Comparison of ENCODE assay signal across 33 cellular contexts in genomic region chr17:54220829-54221228, GRCh38.
DNase-seq lines count a peak whose midpoint lies in the region; ATAC-seq and TF ChIP-seq lines count a peak whose summit lies in the region.
"Had no signal": no experiment of that assay in that cellular context is flagged by ENCODE, and none has a peak within 500 bp of the region (broad histone marks: within the 10 kb centered on the region; RNA-seq: fewer than 3 reads in every experiment).

No MANE protein-coding gene starts in this region.

- H3K9ac ChIP-seq in SK-N-SH (no peak overlapping the region), Karpas-422 (ENCODE audit: low read length) (no peak overlapping the region)
- H3K9ac ChIP-seq: BLaER1; BLaER1 treated with 17β-estradiol and CSF1 and Interleukin-3, amounts not matched to agents 10 nM and 100 nM had no signal

- in situ Hi-C loops in HAP-1 (cut with MboI; ENCODE audit: low sequenced_read_pairs): no loop called here

- DNase-seq in SK-N-SH: no peak
- DNase-seq in GM23338 (ENCODE audit: low spot score): no peak
- peak; percentile 32 to 97 for DNase-seq in HAP-1 (ENCODE audit: low spot score in 2 of 2)
- DNase-seq in Karpas-422: no peak
- no peak for DNase-seq in stimulated activated CD4-positive, alpha-beta T cell treated with anti-CD3 and anti-CD28 coated beads, Interleukin-1b, Interleukin-23, amount 100 ng/mL, for 48 hours
- DNase-seq: 8988T; ACHN; AML-193; BE2C; C1 segment of cervical spinal cord; Caco-2; Calu3; CD4-positive, alpha-beta memory T cell; CD4-positive, alpha-beta T cell; CD4-positive, CD25-positive, alpha-beta regulatory T cell; CD8-positive, alpha-beta memory T cell; CD8-positive, alpha-beta T cell; COR-L47; DMS 273 treated with DMSO at 0.1 percent for 48 hours; DMS153; DMS53; DMS79; DMS79 treated with DMSO at 0.1 percent for 48 hours; DND-41; EL had no signal

- H2AFZ ChIP-seq in SK-N-SH (ENCODE audit: low read depth) (no peak overlapping the region), GM23338 (no peak overlapping the region), Karpas-422 (ENCODE audit: low read length) (no peak overlapping the region)

- H3K27ac ChIP-seq in SK-N-SH (ENCODE audit: low read depth in 2 of 2, low read length in 1 of 2) (peak overlapping the region in 1 of 2 experiments; percentile 40; a peak in 1 of 4 replicates), GM23338 (ENCODE audit: low read depth) (no peak overlapping the region), Karpas-422 (ENCODE audit: low read length) (no peak overlapping the region)
- H3K27ac ChIP-seq: 22Rv1; A549; BLaER1; BLaER1 treated with 17β-estradiol and CSF1 and Interleukin-3, amounts not matched to agents 10 nM and 100 nM; C4-2B had no signal

- H3K4me2 ChIP-seq in SK-N-SH (no peak overlapping the region), GM23338 (no peak overlapping the region), Karpas-422 (ENCODE audit: low read depth, low read length, poor library complexity, severe bottlenecking) (no peak overlapping the region)
- H3K4me2 ChIP-seq: A549; BLaER1; BLaER1 treated with 17β-estradiol and CSF1 and Interleukin-3, amounts not matched to agents 10 nM and 100 nM had no signal

- TF ChIP-seq RAD21 in SK-N-SH (IDR thresholded peaks at IDR 0.05; ENCODE audit: low read length): no peak

- H4K20me1 ChIP-seq in SK-N-SH (ENCODE audit: insufficient read depth) (no peaks in the 10 kb centered on the region), GM23338 (replicated peaks; ENCODE audit: insufficient read depth) (no peaks in the 10 kb centered on the region), Karpas-422 (ENCODE audit: insufficient read depth, low read depth, low read length) (no peaks in the 10 kb centered on the region)
- H4K20me1 ChIP-seq: BLaER1; BLaER1 treated with 17β-estradiol and CSF1 and Interleukin-3, amounts not matched to agents 10 nM and 100 nM had no signal

- H3K4me1 ChIP-seq in SK-N-SH (ENCODE audit: control insufficient read depth in 1 of 2, insufficient read depth in 2 of 2, low read depth in 1 of 2, low read length in 1 of 2): peaks cover 0 to 8% of the 10 kb centered on the region in 2 experiments; a peak in 1 of 4 replicates
- H3K4me1 ChIP-seq in GM23338 (ENCODE audit: insufficient read depth): no peaks in the 10 kb centered on the region
- H3K4me1 ChIP-seq in HAP-1: peaks cover 51% of the 10 kb centered on the region
- H3K4me1 ChIP-seq in Karpas-422 (ENCODE audit: low read length): no peaks in the 10 kb centered on the region
- H3K4me1 ChIP-seq: A549; BE2C; BLaER1; BLaER1 treated with 17β-estradiol and CSF1 and Interleukin-3, amounts not matched to agents 10 nM and 100 nM; Caco-2 had no signal

- H3K9me2 ChIP-seq in SK-N-SH: no peaks in the 10 kb centered on the region
- H3K9me2 ChIP-seq in GM23338 (ENCODE audit: insufficient read depth): no peaks in the 10 kb centered on the region
- no peaks in the 10 kb centered on the region for H3K9me2 ChIP-seq in Karpas-422 (replicated peaks; ENCODE audit: insufficient read depth, low read length)

- H3K36me3 Mint-ChIP-seq in GM23338 (ENCODE audit: low read depth): no peaks in the 10 kb centered on the region
- H3K36me3 Mint-ChIP-seq: CD14-positive monocyte; CD4-positive, alpha-beta memory T cell; CD4-positive, CD25-positive, alpha-beta regulatory T cell; CD8-positive, alpha-beta memory T cell; CD8-positive, alpha-beta T cell had no signal

- H3K27me3 ChIP-seq in SK-N-SH (ENCODE audit: insufficient read depth) (no peaks in the 10 kb centered on the region), GM23338 (ENCODE audit: insufficient read depth) (no peaks in the 10 kb centered on the region), HAP-1 (ENCODE audit: low read depth) (no peaks in the 10 kb centered on the region), Karpas-422 (ENCODE audit: low read length) (no peaks in the 10 kb centered on the region)
- H3K27me3 ChIP-seq: BE2C; BLaER1; BLaER1 treated with 17β-estradiol and CSF1 and Interleukin-3, amounts not matched to agents 10 nM and 100 nM had no signal

- POLR2A ChIA-PET in SK-N-SH (lab: Yijun Ruan, JAX): no interaction called here

- 0% methylated on average over 1 of the region's 1 CpG for WGBS in SK-N-SH (ENCODE audit: low lambda C conversion rate)

- no peak for TF ChIP-seq CTCF in SK-N-SH (IDR thresholded peaks at IDR 0.05)
- TF ChIP-seq CTCF in GM23338 (conservative IDR thresholded peaks at IDR 0.05; ENCODE audit: low read depth in 2 of 2): no peak

- no peak overlapping the region for H3K4me3 Mint-ChIP-seq in GM23338
- H3K4me3 Mint-ChIP-seq: B cell; CD14-positive monocyte; CD4-positive, alpha-beta memory T cell; CD4-positive, alpha-beta T cell; CD4-positive, CD25-positive, alpha-beta regulatory T cell; CD8-positive, alpha-beta memory T cell; CD8-positive, alpha-beta T cell had no signal

- H3K4me1 Mint-ChIP-seq in GM23338: peaks cover 3% of the 10 kb centered on the region; the same call in 2 of the 3 replicates
- H3K4me1 Mint-ChIP-seq: B cell; CD14-positive monocyte; CD4-positive, alpha-beta memory T cell; CD4-positive, CD25-positive, alpha-beta regulatory T cell; CD8-positive, alpha-beta memory T cell had no signal

- H3K27me3 Mint-ChIP-seq in GM23338 (ENCODE audit: insufficient read depth, low read depth, poor library complexity): no peaks in the 10 kb centered on the region
- H3K27me3 Mint-ChIP-seq: B cell; CD4-positive, alpha-beta memory T cell; CD4-positive, alpha-beta T cell; CD4-positive, CD25-positive, alpha-beta regulatory T cell; CD8-positive, alpha-beta memory T cell had no signal

- peak overlapping the region; percentile 62; the same call in 1 of the 2 replicates for H3K27ac Mint-ChIP-seq in GM23338
- H3K27ac Mint-ChIP-seq: B cell; CD14-positive monocyte; CD4-positive, alpha-beta memory T cell; CD4-positive, alpha-beta T cell; CD4-positive, CD25-positive, alpha-beta regulatory T cell; CD8-positive, alpha-beta memory T cell; CD8-positive, alpha-beta T cell had no signal

- H3K4me3 ChIP-seq in SK-N-SH (ENCODE audit: low read depth in 2 of 2, low read length in 1 of 2): no peak overlapping the region
- H3K4me3 ChIP-seq in GM23338: no peak overlapping the region
- no peak overlapping the region for H3K4me3 ChIP-seq in HAP-1
- H3K4me3 ChIP-seq in Karpas-422 (ENCODE audit: low read length): no peak overlapping the region
- H3K4me3 ChIP-seq: A549; BLaER1; BLaER1 treated with 17β-estradiol and CSF1 and Interleukin-3, amounts not matched to agents 10 nM and 100 nM had no signal

- H3K9me3 ChIP-seq in SK-N-SH (no peaks in the 10 kb centered on the region), HAP-1 (no peaks in the 10 kb centered on the region), Karpas-422 (ENCODE audit: low read length) (peaks cover 43% of the 10 kb centered on the region)
- H3K9me3 ChIP-seq: A549; BE2C; BLaER1; BLaER1 treated with 17β-estradiol and CSF1 and Interleukin-3, amounts not matched to agents 10 nM and 100 nM; Caco-2 had no signal

- no peaks in the 10 kb centered on the region for H3F3A ChIP-seq in SK-N-SH (replicated peaks; ENCODE audit: insufficient read depth)
- H3F3A ChIP-seq in GM23338 (replicated peaks; ENCODE audit: low read depth): no peaks in the 10 kb centered on the region

- CTCF ChIA-PET in SK-N-SH (lab: Yijun Ruan, JAX): no interaction called here

- H3K9me3 Mint-ChIP-seq in GM23338: no peaks in the 10 kb centered on the region

- no peak for TF ChIP-seq EP300 in SK-N-SH (IDR thresholded peaks at IDR 0.05; ENCODE audit: borderline replicate concordance in 1 of 2, low read depth in 1 of 2, low read length in 1 of 2)

- no peak for ATAC-seq in SK-N-SH treated with all-trans-retinoic acid at 6 μM for 48 hours
- ATAC-seq in GM23338: no peak
- ATAC-seq: A549; CD8-positive, alpha-beta T cell had no signal

- H3K79me2 ChIP-seq in SK-N-SH (ENCODE audit: insufficient read depth): no peaks in the 10 kb centered on the region
- no peaks in the 10 kb centered on the region for H3K79me2 ChIP-seq in GM23338 (replicated peaks; ENCODE audit: insufficient read depth)
- H3K79me2 ChIP-seq in Karpas-422 (ENCODE audit: low read length): no peaks in the 10 kb centered on the region

- H3K36me3 ChIP-seq in SK-N-SH (replicated peaks in 1 of 2; ENCODE audit: control insufficient read depth in 1 of 2, insufficient read depth in 2 of 2, low read length in 1 of 2): no peaks in the 10 kb centered on the region
- no peaks in the 10 kb centered on the region for H3K36me3 ChIP-seq in GM23338 (ENCODE audit: insufficient read depth)
- H3K36me3 ChIP-seq in HAP-1 (replicated peaks): no peaks in the 10 kb centered on the region
- H3K36me3 ChIP-seq in Karpas-422 (ENCODE audit: insufficient read depth, low read length): no peaks in the 10 kb centered on the region
- H3K36me3 ChIP-seq: BE2C; BLaER1; BLaER1 treated with 17β-estradiol and CSF1 and Interleukin-3, amounts not matched to agents 10 nM and 100 nM had no signal

TF ChIP-seq in SK-N-SH, 30 proteins besides CTCF, POLR2A, EP300 and RAD21:
- TF ChIP-seq EZH2phosphoT487 (IDR thresholded peaks at IDR 0.05; ENCODE audit: borderline replicate concordance, low read depth) (no peak), GATA2 (CRISPR knock-in tag; IDR thresholded peaks at IDR 0.05) (peak; percentile 34; the same call in 1 of the 2 replicates)

TF ChIP-seq in SK-N-SH treated with all-trans-retinoic acid at 6 μM for 48 hours, 23 proteins besides CTCF, POLR2A, EP300 and RAD21 (continues in another document):
- TF ChIP-seq OSR1 (CRISPR knock-in tag; IDR thresholded peaks at IDR 0.05) (no peak), ARNTL (CRISPR knock-in tag; IDR thresholded peaks at IDR 0.05; ENCODE audit: borderline replicate concordance, low read depth) (no peak), ZNF70 (CRISPR knock-in tag; IDR thresholded peaks at IDR 0.05) (no peak), ZFP30 (CRISPR knock-in tag; IDR thresholded peaks at IDR 0.05) (no peak), ZC3H10 (CRISPR knock-in tag; IDR thresholded peaks at IDR 0.05) (no peak), BACH2 (CRISPR knock-in tag; IDR thresholded peaks at IDR 0.05; ENCODE audit: borderline replicate concordance) (no peak), TCF4 (CRISPR knock-in tag; IDR thresholded peaks at IDR 0.05; ENCODE audit: borderline replicate concordance) (no peak), ESRRG (CRISPR knock-in tag; IDR thresholded peaks at IDR 0.05) (no peak)

TF ChIP-seq in GM23338, 12 proteins besides CTCF, POLR2A, EP300 and RAD21 (continues in another document):
- TF ChIP-seq ZNF114 (CRISPR knock-in tag; IDR thresholded peaks at IDR 0.05): no peak

Comparison
In these comparisons a context has a peak if more than half of its experiments do, and no peak if none do; other contexts are left out.
1. DNase-seq: peak in HAP-1 (2 of 2); none in SK-N-SH (single experiment), GM23338 (single experiment), Karpas-422 (single experiment) and stimulated activated CD4-positive, alpha-beta T cell treated with anti-CD3 and anti-CD28 coated beads, Interleukin-1b, Interleukin-23, amount 100 ng/mL, for 48 hours (single experiment).